Comparison of ENCODE assay signal across 25 cellular contexts in genomic region chr6:6191909-6192308, GRCh38.
"Had no signal": no experiment of that assay in that cellular context is flagged by ENCODE, and none has a peak within 500 bp of the region (broad histone marks: within the 10 kb centered on the region; RNA-seq: fewer than 3 reads in every experiment).

No MANE protein-coding gene starts in this region.

- H3K36me3 ChIP-seq: esophagus squamous epithelium, gastrocnemius medialis, left lung, lower lobe of right lung had no signal

- FAIRE-seq: colon, endothelial cell of umbilical vein, islet of Langerhans, keratinocyte had no signal

- H3K9me3 ChIP-seq: esophagus squamous epithelium, gastrocnemius medialis, heart right ventricle, left lung, lower lobe of right lung, mucosa of descending colon had no signal

- H3K4me3 Mint-ChIP-seq: mesothelial cell of epicardium, naive B cell had no signal

- H3K27me3 ChIP-seq: dorsolateral prefrontal cortex, gastrocnemius medialis had no signal

- H3K27ac Mint-ChIP-seq: mesothelial cell of epicardium, naive B cell had no signal

- DNase-seq: dermis blood vessel endothelial cell; dorsolateral prefrontal cortex; effector CD4-positive, alpha-beta T cell; effector memory CD4-positive, alpha-beta T cell; esophagus squamous epithelium; foreskin fibroblast; foreskin melanocyte; gastrocnemius medialis; glutamatergic neuron; head of caudate nucleus; heart right ventricle; hippocampal formation; left cardiac atrium; left lung; left ventricle myocardium superior; lower lobe of right lung; mesenchymal stem cell; mucosa of descending colon; naive B cell had no signal

- H3K4me1 ChIP-seq: esophagus squamous epithelium, gastrocnemius medialis, heart right ventricle, left lung, lower lobe of right lung had no signal

- H3K4me1 Mint-ChIP-seq: mesothelial cell of epicardium, naive B cell had no signal

- H3K36me3 Mint-ChIP-seq: mesothelial cell of epicardium, naive B cell had no signal

- H3K27ac ChIP-seq: coronary artery, dorsolateral prefrontal cortex, esophagus squamous epithelium, gastrocnemius medialis, heart right ventricle, left lung, lower lobe of right lung had no signal

- H3K4me3 ChIP-seq: coronary artery, dorsolateral prefrontal cortex, esophagus squamous epithelium, gastrocnemius medialis, heart right ventricle, left lung, lower lobe of right lung, mucosa of descending colon had no signal

- ATAC-seq: gastrocnemius medialis, left cardiac atrium, left lung, left ventricle myocardium superior, lower lobe of right lung, mucosa of descending colon had no signal
